Comparison of ENCODE assay signal across 22 cellular contexts in the genomic region with DNA sequence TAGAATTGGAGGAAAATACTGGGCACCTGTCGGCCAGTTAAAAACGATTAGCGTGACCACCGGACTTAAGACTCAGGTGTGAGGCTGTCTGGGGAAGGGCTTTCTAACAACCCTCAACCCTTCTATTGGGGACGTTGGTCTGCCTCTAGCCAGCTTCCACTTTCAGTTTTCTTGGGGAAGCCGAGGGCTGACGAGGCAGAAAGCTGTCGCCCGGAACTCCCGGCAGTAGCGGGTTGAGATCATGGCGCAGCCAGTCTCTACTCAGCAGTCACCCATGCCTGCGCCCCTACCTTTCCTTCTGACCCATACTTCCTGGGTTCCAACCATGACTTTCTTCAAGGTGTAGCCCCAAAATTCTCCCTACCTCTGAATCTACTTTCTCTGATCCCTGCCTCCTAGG.
DNase-seq lines count a peak whose midpoint lies in the region; ATAC-seq and TF ChIP-seq lines count a peak whose summit lies in the region.
"Had no signal": no experiment of that assay in that cellular context is flagged by ENCODE, and none has a peak within 500 bp of the region (broad histone marks: within the 10 kb centered on the region; RNA-seq: fewer than 3 reads in every experiment).

No MANE protein-coding gene starts in this region.

- no peaks in the 10 kb centered on the region for H4K20me1 ChIP-seq in MM.1S (ENCODE audit: insufficient read depth, low read length)

- H3K4me1 ChIP-seq in MM.1S (ENCODE audit: low read length) (no peaks in the 10 kb centered on the region), spleen (no peaks in the 10 kb centered on the region)
- H3K4me1 ChIP-seq: BE2C, HAP-1 had no signal

- no peak overlapping the region for H3K9ac ChIP-seq in MM.1S (ENCODE audit: low read length)
- H3K9ac ChIP-seq: GM23248 had no signal

- intact Hi-C loops in spleen (cut with DNase I; ENCODE audit: low total_unique reads) = no loop called here

- H3K9me3 ChIP-seq in MM.1S (replicated peaks; ENCODE audit: insufficient read depth, low read length) (no peaks in the 10 kb centered on the region), spleen (peaks cover 0 to 18% (median 12%) of the 10 kb centered on the region in 8 donors)
- H3K9me3 ChIP-seq: BE2C, HAP-1 had no signal

- H2AFZ ChIP-seq in MM.1S (ENCODE audit: low read length) = no peak overlapping the region
- H2AFZ ChIP-seq: GM23248 had no signal

- no peak for ATAC-seq in GM19035 (IDR thresholded peaks at IDR 0.05; ENCODE audit: unreplicated experiment)
- ATAC-seq: GM12878, HepG2 had no signal

- no peaks in the 10 kb centered on the region for H3K9me2 ChIP-seq in MM.1S (replicated peaks; ENCODE audit: insufficient read depth, low read length)

- H3K79me2 ChIP-seq in MM.1S (ENCODE audit: low read length) = no peaks in the 10 kb centered on the region

- peak overlapping the region; percentile 34 for H3K4me2 ChIP-seq in MM.1S (ENCODE audit: low read depth, low read length)

- no peak for TF ChIP-seq POLR2A in spleen (IDR thresholded peaks at IDR 0.05)

- peak; percentile 52 for DNase-seq in MM.1S
- peak; percentile 4 for DNase-seq in RPMI7951 (ENCODE audit: low read depth)
- DNase-seq in spleen = peak; percentile 66
- DNase-seq in SKM-1 treated with dmso at 0.1 percent for 144 hours (lab: John Stamatoyannopoulos, UW; ENCODE audit: unreplicated experiment) = no peak
- no peak for DNase-seq in NCI-H2171 treated with DMSO at 0.1 percent for 48 hours (lab: John Stamatoyannopoulos, UW)
- DNase-seq: ACHN; BE2C; C1 segment of cervical spinal cord; CD4-positive, CD25-positive, alpha-beta regulatory T cell; CD8-positive, alpha-beta memory T cell; COR-L47; DMS 273 treated with DMSO at 0.1 percent for 48 hours; DMS53; DND-41; EL; GM23248 had no signal

- H3K4me3 ChIP-seq in MM.1S (ENCODE audit: low read length) (peak overlapping the region; percentile 17; the same call in 1 of the 2 replicates), WI38 (ENCODE audit: low read depth, low read length) (0 out of 2 replicates have a peak overlapping the region, but pooled peaks have one; percentile 8), spleen (no peak overlapping the region)
- H3K4me3 ChIP-seq: GM12878, GM23248, HAP-1 had no signal

- WGBS in spleen, 5 donors = 89 to 95% (median 92%) methylated on average over 13 of the region's 13 CpGs

- H3K27ac ChIP-seq in MM.1S (ENCODE audit: low read length) (no peak overlapping the region), spleen (no peak overlapping the region)
- H3K27ac ChIP-seq: GM23248, HL-60 had no signal

- H3K27me3 ChIP-seq in MM.1S (replicated peaks; ENCODE audit: insufficient read depth, low read length) (no peaks in the 10 kb centered on the region), spleen (replicated peaks in 1 of 7) (no peaks in the 10 kb centered on the region)
- H3K27me3 ChIP-seq: BE2C had no signal

- H3F3A ChIP-seq in MM.1S (ENCODE audit: insufficient read depth, low read length) = no peaks in the 10 kb centered on the region

- H3K36me3 ChIP-seq in MM.1S (replicated peaks; ENCODE audit: insufficient read depth, low read length) (no peaks in the 10 kb centered on the region), spleen (no peaks in the 10 kb centered on the region)
- H3K36me3 ChIP-seq: BE2C, HAP-1 had no signal

- TF ChIP-seq CTCF in MM.1S (IDR thresholded peaks at IDR 0.05; ENCODE audit: low read length) (no peak), WI38 (IDR thresholded peaks at IDR 0.05; ENCODE audit: low read depth, low read length) (no peak), spleen (IDR thresholded peaks at IDR 0.05 in 8 of 11, conservative IDR thresholded peaks at IDR 0.05 in 3 of 11) (no peak)

Comparison
In these comparisons a context has a peak if more than half of its experiments do, and no peak if none do; other contexts are left out.
1. DNase-seq: peak in MM.1S (single experiment), RPMI7951 (single experiment) and spleen (single experiment); none in SKM-1 treated with dmso at 0.1 percent for 144 hours (single experiment) and NCI-H2171 treated with DMSO at 0.1 percent for 48 hours (single experiment).
2. H3K4me3 ChIP-seq: peak in MM.1S (single experiment) and WI38 (single experiment); none in spleen (0 of 8).